In genomic region chr17:46964315-46965265, GRCh38 we compare ENCODE assay signal across 14 cellular contexts. TPM values are rescaled to one million over a fixed set of nuclear protein-coding genes. Genes with fewer than 3 reads are reported as not detected.
A peak's percentile ranks its signal among the peaks of the same experiment; 100 is the strongest.
DNase-seq lines count a peak whose midpoint lies in the region; ATAC-seq and TF ChIP-seq lines count a peak whose summit lies in the region.
"Had no signal": no experiment of that assay in that cellular context is flagged by ENCODE, and none has a peak within 500 bp of the region (broad histone marks: within the 10 kb centered on the region; RNA-seq: fewer than 3 reads in every experiment).

No MANE protein-coding gene starts in this region.

- H3K4me2 ChIP-seq in DND-41 (ENCODE audit: insufficient read depth, low read length) (no peak overlapping the region), IMR-90 (ENCODE audit: low read depth, low read length) (no peak overlapping the region)

- H3K4me1 ChIP-seq in DND-41 (ENCODE audit: insufficient read depth, low read length) (no peaks in the 10 kb centered on the region), IMR-90 (ENCODE audit: control insufficient read depth, insufficient read depth, low read length) (peaks cover 4% of the 10 kb centered on the region), left lung (no peaks in the 10 kb centered on the region)
- H3K4me1 ChIP-seq: right atrium auricular region had no signal

- no peak overlapping the region for H2AFZ ChIP-seq in DND-41 (ENCODE audit: low read depth, low read length)
- no peak overlapping the region for H2AFZ ChIP-seq in IMR-90 (replicated peaks; ENCODE audit: low read length, poor library complexity)

- H3K4me3 ChIP-seq in DND-41 (ENCODE audit: low read depth in 1 of 2, low read length in 2 of 2) (no peak overlapping the region), IMR-90 (ENCODE audit: insufficient read depth, low read depth, low read length) (no peak overlapping the region), left lung (no peak overlapping the region)
- H3K4me3 ChIP-seq: right atrium auricular region had no signal

- H3K23ac ChIP-seq in IMR-90 (ENCODE audit: low read depth, low read length), result no peak overlapping the region

- H3K56ac ChIP-seq in IMR-90 (ENCODE audit: extremely low read depth, insufficient read depth, low read length), result no peak overlapping the region

- BruUV-seq in IMR-90 (replicated peaks; lab: Mats Ljungman, UMichigan), result no TSS peak

- in situ Hi-C loops in IMR-90 (cut with MboI; ENCODE audit: low sequenced_read_pairs), result no loop called here

- peaks cover 3% of the 10 kb centered on the region; the same call in 1 of the 2 replicates for H3K9me1 ChIP-seq in IMR-90 (ENCODE audit: insufficient read depth, low read length)

- H3K27ac ChIP-seq in DND-41 (ENCODE audit: low read length), result no peak overlapping the region
- H3K27ac ChIP-seq in IMR-90 (ENCODE audit: insufficient read depth, low read length), result no peak overlapping the region
- H3K27ac ChIP-seq in left lung, result no peak overlapping the region
- no peak overlapping the region for H3K27ac ChIP-seq in RWPE1
- H3K27ac ChIP-seq: epithelial cell of prostate, right atrium auricular region had no signal

- H4K20me1 ChIP-seq in DND-41 (ENCODE audit: insufficient read depth, low read length) (no peaks in the 10 kb centered on the region), IMR-90 (ENCODE audit: insufficient read depth, low read length) (no peaks in the 10 kb centered on the region)

- no peak overlapping the region for H2BK5ac ChIP-seq in IMR-90 (ENCODE audit: low read depth, low read length, poor library complexity, severe bottlenecking)

- no peak overlapping the region for H3K14ac ChIP-seq in IMR-90 (replicated peaks; ENCODE audit: low read depth, low read length)

- H4K5ac ChIP-seq in IMR-90 (ENCODE audit: low read depth, low read length), result no peak overlapping the region

- CTCF ChIA-PET in IMR-90 (lab: Yijun Ruan, JAX), result no interaction called here
- CTCF ChIA-PET in RWPE1 (lab: Yijun Ruan, JAX), result interaction anchor here (0.6 kb wide), 2 partner anchors 121 to 1019 kb away, joined by 3 read pairs; no protein-coding TSS in a partner anchor

- no peaks in the 10 kb centered on the region for H3K27me3 ChIP-seq in DND-41 (ENCODE audit: insufficient read depth, low read length, poor library complexity)
- peaks cover 23% of the 10 kb centered on the region for H3K27me3 ChIP-seq in IMR-90 (ENCODE audit: control insufficient read depth, insufficient read depth, low read length)
- peaks cover 0 to 2% of the 10 kb centered on the region in 2 donors for H3K27me3 ChIP-seq in left lung
- H3K27me3 ChIP-seq: right atrium auricular region had no signal

- no peak overlapping the region for H3K18ac ChIP-seq in IMR-90 (ENCODE audit: low read depth, low read length)

- H2AK5ac ChIP-seq in IMR-90 (ENCODE audit: low read depth, low read length), result no peak overlapping the region

- peak overlapping the region; percentile 17 for H2AK9ac ChIP-seq in IMR-90 (replicated peaks; ENCODE audit: low read depth, low read length, poor library complexity)

- intact Hi-C loops in IMR-90 (cut with micrococcal nuclease), result loop anchor here (5.0 kb wide), 1 partner anchor 38 kb away; no protein-coding TSS in a partner anchor
- intact Hi-C loops in left lung (cut with DNase I), result no loop called here

- dilution Hi-C loops in IMR-90 (cut with HindIII; ENCODE audit: low sequenced_read_pairs, unreplicated experiment), result no loop called here

- no peak overlapping the region for H4K8ac ChIP-seq in IMR-90 (ENCODE audit: low read depth in 2 of 2, low read length in 2 of 2)

- no peak for TF ChIP-seq POLR2A in IMR-90 (IDR thresholded peaks at IDR 0.05; ENCODE audit: low read depth, low read length)

- DNase-seq in DND-41, result peak; percentile 45
- peak; percentile 41 for DNase-seq in IMR-90
- peak; percentile 48 for DNase-seq in amniotic epithelial cell (ENCODE audit: low read depth)
- DNase-seq in left lung, result no peak
- no peak for DNase-seq in NCI-H446 (lab: John Stamatoyannopoulos, UW)
- no peak for DNase-seq in CD1c-positive myeloid dendritic cell (ENCODE audit: extremely low spot score)
- no peak for DNase-seq in RWPE1 (ENCODE audit: low spot score)
- DNase-seq: activated B cell treated with CpG ODN at 0.5 μM for 24 hours; activated T-cell treated with anti-CD3 and anti-CD28 coated beads, Interleukin-2, amount 50 U/mL, for 4 hours; CD4-positive, alpha-beta T cell; NCI-H510A treated with DMSO at 0.1 percent for 48 hours had no signal

- H3K36me3 ChIP-seq in DND-41 (ENCODE audit: insufficient read depth, low read length) (no peaks in the 10 kb centered on the region), IMR-90 (ENCODE audit: control insufficient read depth, insufficient read depth, low read length) (no peaks in the 10 kb centered on the region), left lung (no peaks in the 10 kb centered on the region)
- H3K36me3 ChIP-seq: right atrium auricular region had no signal

- H2BK120ac ChIP-seq in IMR-90 (ENCODE audit: low read depth, low read length), result no peak overlapping the region

- no peak overlapping the region for H2BK15ac ChIP-seq in IMR-90 (ENCODE audit: low read depth, low read length)

- no peaks in the 10 kb centered on the region for H3K79me2 ChIP-seq in DND-41 (ENCODE audit: insufficient read depth, low read length)

- no peaks in the 10 kb centered on the region for H3K79me1 ChIP-seq in IMR-90 (ENCODE audit: low read depth in 1 of 2, low read length in 2 of 2)

- H2BK20ac ChIP-seq in IMR-90 (ENCODE audit: low read depth, low read length), result no peak overlapping the region

- no peak overlapping the region for H4K91ac ChIP-seq in IMR-90 (ENCODE audit: insufficient read depth, low read depth, low read length)

- H3K9ac ChIP-seq in DND-41 (ENCODE audit: low read depth, low read length), result no peak overlapping the region
- H3K9ac ChIP-seq in IMR-90 (ENCODE audit: low read depth, low read length), result no peak overlapping the region

- 88% methylated on average over 5 of the region's 9 CpGs; no CpG with 5 or more reads in 1 of the 2 experiments for WGBS in IMR-90 (ENCODE audit: extremely low coverage in 2 of 2, insufficient read length in 1 of 2), 2 experiments

- H3K4ac ChIP-seq in IMR-90 (ENCODE audit: low read depth, low read length), result no peak overlapping the region

- TF ChIP-seq RAD21 in IMR-90 (IDR thresholded peaks at IDR 0.05; ENCODE audit: low read length), result no peak

- ATAC-seq in DND-41 (ENCODE audit: insufficient read depth, low read depth) (peak; percentile 71; the same call in 2 of the 3 replicates), IMR-90 (ENCODE audit: low read depth) (no peak), left lung (peak; percentile 49)
- ATAC-seq: activated T-cell treated with anti-CD3 and anti-CD28 coated beads, Interleukin-2, amount 50 U/mL, for 4 hours had no signal

- POLR2A ChIA-PET in IMR-90 (lab: Charles Lee; ENCODE audit: unreplicated experiment), result no interaction called here
- POLR2A ChIA-PET in RWPE1 (lab: Yijun Ruan, JAX; ENCODE audit: low non-redundant PET), result no interaction called here

- H3K9me3 ChIP-seq in DND-41 (ENCODE audit: insufficient read depth, low read length, severe bottlenecking), result no peaks in the 10 kb centered on the region
- H3K9me3 ChIP-seq in IMR-90 (ENCODE audit: control insufficient read depth, insufficient read depth, low read length), result peaks cover 2% of the 10 kb centered on the region; the same call in 1 of the 2 replicates
- H3K9me3 ChIP-seq in left lung, result no peaks in the 10 kb centered on the region
- H3K9me3 ChIP-seq: right atrium auricular region had no signal

- TF ChIP-seq CTCF in DND-41 (IDR thresholded peaks at IDR 0.05; ENCODE audit: borderline replicate concordance, extremely low read depth, low read length, poor library complexity, severe bottlenecking), result no peak
- no peak for TF ChIP-seq CTCF in IMR-90 (conservative IDR thresholded peaks at IDR 0.05; ENCODE audit: low read depth, low read length)
- no peak for TF ChIP-seq CTCF in left lung (IDR thresholded peaks at IDR 0.05)
- no peak for TF ChIP-seq CTCF in RWPE1 (conservative IDR thresholded peaks at IDR 0.05; ENCODE audit: low read depth)

TF ChIP-seq in IMR-90, 13 proteins besides CTCF, POLR2A, EP300 and RAD21:
- TF ChIP-seq NFE2L2 (IDR thresholded peaks at IDR 0.05; ENCODE audit: low read depth, low read length) (no peak), MAFK (IDR thresholded peaks at IDR 0.05; ENCODE audit: low read depth, low read length) (no peak), ELK1 (IDR thresholded peaks at IDR 0.05; ENCODE audit: borderline replicate concordance, low read depth, low read length) (no peak), USF2 (IDR thresholded peaks at IDR 0.05; ENCODE audit: low read depth, low read length) (no peak)
TF ChIP-seq in IMR-90: peak in this region for 0.

RNA-seq across cellular contexts. Expression of gene RPRML, which starts 14.5 kb away (rescaled TPM):
- total RNA-seq in IMR-90 (2012; rRNA removed) (not detected in 2 replicates), left lung (not detected)
- polyA plus RNA-seq in IMR-90 (2012; rRNA removed), result not detected in 2 replicates
- polyA plus RNA-seq in IMR-90 (2012; cell fraction: cytosol; rRNA removed), result not detected in 2 replicates
- polyA plus RNA-seq in IMR-90 (2012; cell fraction: nucleus; rRNA removed; ENCODE audit: low replicate concordance), result not detected in 2 replicates
- total RNA-seq: activated B cell treated with CpG ODN at 0.5 μM for 24 hours; activated T-cell treated with anti-CD3 and anti-CD28 coated beads, Interleukin-2, amount 50 U/mL, for 4 hours; bronchial epithelial cell; CD4-positive, alpha-beta T cell; right atrium auricular region had no signal

RNA-seq across cellular contexts. Expression of gene GOSR2, which starts 41.6 kb away (rescaled TPM):
- 65.8 and 75.6 TPM in 2 replicates for total RNA-seq in IMR-90 (2012; rRNA removed)
- 59.5 and 63.4 TPM in 2 replicates for polyA plus RNA-seq in IMR-90 (2012; rRNA removed)
- 33.4 and 53.7 TPM in 2 replicates for polyA plus RNA-seq in IMR-90 (2012; cell fraction: cytosol; rRNA removed)
- 37.6 and 83.5 TPM in 2 replicates for polyA plus RNA-seq in IMR-90 (2012; cell fraction: nucleus; rRNA removed; ENCODE audit: low replicate concordance)
- 10 to 100 TPM; 53.9 to 67.4 TPM for total RNA-seq in left lung

Comparison
In these comparisons a context has a peak if more than half of its experiments do, and no peak if none do; other contexts are left out.
1. DNase-seq: peak in DND-41 (single experiment), IMR-90 (single experiment) and amniotic epithelial cell (single experiment); none in left lung (0 of 2), NCI-H446 (0 of 2), CD1c-positive myeloid dendritic cell (single experiment) and RWPE1 (single experiment).